1 cellular context compared by ENCODE assay signal in genomic region chr19:56507446-56508281, GRCh38.
TF ChIP-seq lines count a peak whose summit lies in the region.

TSS of gene ZNF471 (plus strand) at chr19:56507855. CDS start at chr19:56511572, 3,717 bp downstream.

TF ChIP-seq in HEK293, 187 proteins besides CTCF, POLR2A, EP300 and RAD21 (continued from another document and continues in another):
- TF ChIP-seq PBX3 (CRISPR knock-in tag; IDR thresholded peaks at IDR 0.05) (no peak), ZNF133 (tag by site-specific recombination; IDR thresholded peaks at IDR 0.05) (no peak), ZNF423 (tag by site-specific recombination; IDR thresholded peaks at IDR 0.05) (no peak), PRDM2 (tag by site-specific recombination; IDR thresholded peaks at IDR 0.05; ENCODE audit: borderline replicate concordance) (no peak), ZNF266 (tag by site-specific recombination; IDR thresholded peaks at IDR 0.05; ENCODE audit: low read depth) (no peak), KLF10 (tag by site-specific recombination; IDR thresholded peaks at IDR 0.05) (no peak), ZNF169 (tag by site-specific recombination; IDR thresholded peaks at IDR 0.05) (peak; percentile 81; the same call in 1 of the 2 replicates), HOXC10 (CRISPR knock-in tag; IDR thresholded peaks at IDR 0.05) (no peak), ZNF596 (tag by site-specific recombination; IDR thresholded peaks at IDR 0.05) (no peak), ZNF174 (tag by site-specific recombination; IDR thresholded peaks at IDR 0.05) (no peak), KLF16 (tag by site-specific recombination; IDR thresholded peaks at IDR 0.05) (0 out of 2 replicates have a peak, but pooled peaks have one; percentile 51), GLIS1 (tag by site-specific recombination; IDR thresholded peaks at IDR 0.05) (peak; percentile 70), ZNF292 (tag by site-specific recombination; IDR thresholded peaks at IDR 0.05; ENCODE audit: borderline replicate concordance, low read depth) (no peak), ZNF354C (tag by site-specific recombination; IDR thresholded peaks at IDR 0.05; ENCODE audit: borderline replicate concordance, low read depth) (no peak), OVOL3 (tag by site-specific recombination; IDR thresholded peaks at IDR 0.05) (no peak), ZSCAN23 (tag by site-specific recombination; IDR thresholded peaks at IDR 0.05) (no peak), ZNF645 (tag by site-specific recombination; IDR thresholded peaks at IDR 0.05) (no peak), ZNF513 (tag by site-specific recombination; IDR thresholded peaks at IDR 0.05) (no peak), KLF8 (tag by site-specific recombination; IDR thresholded peaks at IDR 0.05) (peak; percentile 89), ZNF76 (tag by site-specific recombination; IDR thresholded peaks at IDR 0.05; ENCODE audit: borderline replicate concordance, low read depth) (peak; percentile 93), ZNF791 (tag by site-specific recombination; IDR thresholded peaks at IDR 0.05) (no peak), ZXDB (tag by site-specific recombination; IDR thresholded peaks at IDR 0.05) (peak; percentile 84), ZBTB6 (tag by site-specific recombination; IDR thresholded peaks at IDR 0.05) (no peak), ZNF19 (tag by site-specific recombination; IDR thresholded peaks at IDR 0.05; ENCODE audit: low read depth) (no peak), IKZF3 (tag by site-specific recombination; IDR thresholded peaks at IDR 0.05) (no peak), ZNF324 (tag by site-specific recombination; IDR thresholded peaks at IDR 0.05) (no peak), ZNF23 (tag by site-specific recombination; IDR thresholded peaks at IDR 0.05; ENCODE audit: borderline replicate concordance) (no peak), ZNF580 (tag by site-specific recombination; IDR thresholded peaks at IDR 0.05) (no peak), ZNF280C (tag by site-specific recombination; IDR thresholded peaks at IDR 0.05) (no peak), ZNF677 (tag by site-specific recombination; IDR thresholded peaks at IDR 0.05) (no peak), ZNF37A (tag by site-specific recombination; IDR thresholded peaks at IDR 0.05) (no peak), MYNN (tag by site-specific recombination; IDR thresholded peaks at IDR 0.05; ENCODE audit: borderline replicate concordance) (no peak), ZSCAN4 (tag by site-specific recombination; IDR thresholded peaks at IDR 0.05) (peak; percentile 85), ZNF558 (tag by site-specific recombination; IDR thresholded peaks at IDR 0.05) (no peak), ZNF280D (tag by site-specific recombination; IDR thresholded peaks at IDR 0.05) (no peak; the same call in none of the 2 replicates), ZNF549 (tag by site-specific recombination; IDR thresholded peaks at IDR 0.05) (no peak), ZBTB26 (tag by site-specific recombination; optimal IDR thresholded peaks at IDR 0.05) (peak; percentile 93), ZNF843 (tag by site-specific recombination; IDR thresholded peaks at IDR 0.05) (peak; percentile 64; the same call in 1 of the 2 replicates), ZNF48 (tag by site-specific recombination; IDR thresholded peaks at IDR 0.05) (no peak), ZNF2 (tag by site-specific recombination; IDR thresholded peaks at IDR 0.05) (peak; percentile 37; the same call in 1 of the 2 replicates), ZNF16 (tag by site-specific recombination; IDR thresholded peaks at IDR 0.05; ENCODE audit: low read depth) (no peak)
